ENCODE assay signal across 8 cellular contexts in genomic region chr10:51960494-51960895, GRCh38.
DNase-seq lines count a peak whose midpoint lies in the region; ATAC-seq and TF ChIP-seq lines count a peak whose summit lies in the region.

No MANE protein-coding gene starts in this region.

- BruUV-seq in A673 (replicated peaks; lab: Mats Ljungman, UMichigan): no TSS peak

- H3K27ac ChIP-seq in A673 (ENCODE audit: low read depth, low read length, poor library complexity, severe bottlenecking) (no peak overlapping the region), WERI-Rb-1 (no peak overlapping the region)

- DNase-seq in A673 (ENCODE audit: low spot score) (peak; percentile 52), GM12865 (ENCODE audit: low read depth) (peak; percentile 37), RPMI7951 (ENCODE audit: low read depth) (peak; percentile 36), fibroblast of the conjunctiva (ENCODE audit: low read depth) (peak; percentile 47), occipital lobe (lab: John Stamatoyannopoulos, UW) (peak; percentile 6), WERI-Rb-1 (no peak)
- no peak for DNase-seq in activated CD4-positive, CD25-positive, alpha-beta regulatory T cell (lab: John Stamatoyannopoulos, UW)

- ATAC-seq in HG03520 (IDR thresholded peaks at IDR 0.05; ENCODE audit: unreplicated experiment): peak; percentile 72

- H3K9me3 ChIP-seq in A673 (ENCODE audit: low read depth, low read length, poor library complexity, severe bottlenecking) (no peaks in the 10 kb centered on the region), WERI-Rb-1 (ENCODE audit: severe bottlenecking) (no peaks in the 10 kb centered on the region)

- H3K4me3 ChIP-seq in A673 (ENCODE audit: low read depth, low read length, poor library complexity, severe bottlenecking): no peak overlapping the region
- no peak overlapping the region for H3K4me3 ChIP-seq in GM12865 (ENCODE audit: low read depth, low read length)
- no peak overlapping the region for H3K4me3 ChIP-seq in WERI-Rb-1 (ENCODE audit: low read depth, low read length)

- CTCF ChIA-PET in A673 (lab: Charles Lee): no interaction called here

- H3K4me1 ChIP-seq in A673 (ENCODE audit: insufficient read depth, low read length, poor library complexity, severe bottlenecking): no peaks in the 10 kb centered on the region

- intact Hi-C loops in A673 (cut with micrococcal nuclease; ENCODE audit: unreplicated experiment): loop anchor here (2.0 to 10.0 kb wide), 3 partner anchors 254 to 898 kb away; no protein-coding TSS in a partner anchor

- H3K27me3 ChIP-seq in A673 (replicated peaks; ENCODE audit: insufficient read depth, low read depth, low read length, poor library complexity) (peaks cover 5% of the 10 kb centered on the region), WERI-Rb-1 (ENCODE audit: insufficient read depth, low read depth, severe bottlenecking) (no peaks in the 10 kb centered on the region)

- H3K36me3 ChIP-seq in A673 (ENCODE audit: insufficient read depth, low read length, poor library complexity, severe bottlenecking): no peaks in the 10 kb centered on the region
- H3K36me3 ChIP-seq in WERI-Rb-1: no peaks in the 10 kb centered on the region

- TF ChIP-seq CTCF in A673 (conservative IDR thresholded peaks at IDR 0.05; ENCODE audit: low read depth, low read length): peak; percentile 63
- peak; percentile 36 for TF ChIP-seq CTCF in GM12865 (IDR thresholded peaks at IDR 0.05; ENCODE audit: insufficient read depth, low read depth, low read length, missing control alignments)
- TF ChIP-seq CTCF in WERI-Rb-1 (IDR thresholded peaks at IDR 0.05; ENCODE audit: low read depth, low read length): no peak

- POLR2A ChIA-PET in A673 (lab: Charles Lee; ENCODE audit: low non-redundant PET): no interaction called here

Comparison
In these comparisons a context has a peak if more than half of its experiments do, and no peak if none do; other contexts are left out.
1. DNase-seq: peak in A673 (single experiment), GM12865 (single experiment), RPMI7951 (single experiment), fibroblast of the conjunctiva (single experiment) and occipital lobe (single experiment); none in activated CD4-positive, CD25-positive, alpha-beta regulatory T cell (0 of 4) and WERI-Rb-1 (single experiment).